Comparison of ENCODE assay signal across 29 cellular contexts in genomic region chr15:70198441-70199123, GRCh38.
DNase-seq lines count a peak whose midpoint lies in the region; ATAC-seq, FAIRE-seq and TF ChIP-seq lines count a peak whose summit lies in the region.
"Had no signal": no experiment of that assay in that cellular context is flagged by ENCODE, and none has a peak within 500 bp of the region (broad histone marks: within the 10 kb centered on the region; RNA-seq: fewer than 3 reads in every experiment).

No MANE protein-coding gene starts in this region.

- POLR2A ChIA-PET in PC-9 (lab: Charles Lee; ENCODE audit: unreplicated experiment): interaction anchor here (0.6 to 0.7 kb wide), 4 partner anchors 57 to 1139 kb away, joined by 3 to 10 read pairs (median 4); no protein-coding TSS in a partner anchor

- H3K4me2 ChIP-seq in PC-9 (peak overlapping the region; percentile 52), trophoblast cell (ENCODE audit: low read length) (no peak overlapping the region)

- DNase-seq in GM18507 (ENCODE audit: extremely low spot score, insufficient read length, low read depth) (no peak), PC-9 (peak in 1 of 2 experiments; percentile 40), trophoblast cell (no peak), GDM1 (lab: John Stamatoyannopoulos, UW) (no peak), nephron progenitor cell (no peak), erythroblast (lab: John Stamatoyannopoulos, UW) (no peak)
- no peak for DNase-seq in stimulated activated CD4-positive, alpha-beta T cell treated with anti-CD3 and anti-CD28 coated beads, Interleukin-4, amount 100 ng/mL, for 1 hour
- DNase-seq: activated CD4-positive, alpha-beta T cell treated with anti-CD3 and anti-CD28 coated beads, Interleukin-2, amount 10 ng/mL, durations not matched to agents 24 days and 14 days; activated naive CD4-positive, alpha-beta T cell treated with anti-CD3 and anti-CD28 coated beads, Interleukin-2, amount 10 ng/mL, durations not matched to agents 7 days and 5 days; activated T-cell treated with anti-CD3 and anti-CD28 coated beads, Interleukin-2, amount 50 U/mL, for 4 hours; CD4-positive, CD25-positive, alpha-beta regulatory T cell; central memory CD4-positive, alpha-beta T cell; dermis blood vessel endothelial cell; heart right ventricle; IMR-90; left lung; natural killer cell; NCI-H1417; NCI-H2107; NCI-H510A; stimulated activated CD4-positive, alpha-beta T cell treated with anti-CD3 and anti-CD28 coated beads, Interleukin-4, amount 100 ng/mL, for 24 hours; stimulated activated naive CD4-positive, alpha-beta T cell; testis had no signal

- H3K79me2 ChIP-seq in PC-9 (ENCODE audit: low read depth) (no peaks in the 10 kb centered on the region), trophoblast cell (ENCODE audit: control insufficient read depth, insufficient read depth, low read length, poor library complexity) (peaks cover 2% of the 10 kb centered on the region)

- peaks cover 21% of the 10 kb centered on the region for H3K27me3 Mint-ChIP-seq in nephron progenitor cell (ENCODE audit: low read depth, poor library complexity)

- peak overlapping the region; percentile 15 for H3K18ac ChIP-seq in trophoblast cell (ENCODE audit: low read length)

- H3K9me3 Mint-ChIP-seq in nephron progenitor cell: no peaks in the 10 kb centered on the region
- H3K9me3 Mint-ChIP-seq: activated CD4-positive, alpha-beta T cell treated with anti-CD3 and anti-CD28 coated beads, Interleukin-2, amount 10 ng/mL, durations not matched to agents 24 days and 14 days; activated naive CD4-positive, alpha-beta T cell treated with anti-CD3 and anti-CD28 coated beads, Interleukin-2, amount 10 ng/mL, durations not matched to agents 7 days and 5 days; activated T-cell treated with anti-CD3 and anti-CD28 coated beads, Interleukin-2, amount 50 U/mL, for 4 hours; natural killer cell; T-helper 2 cell treated with Interferon-gamma antibody and Interleukin-4, amounts not matched to agents 5 μg/mL and 100 μg/mL, for 36 hours had no signal

- H3K4me3 ChIP-seq in PC-9: no peak overlapping the region
- H3K4me3 ChIP-seq in trophoblast cell (ENCODE audit: low read depth, low read length): no peak overlapping the region
- H3K4me3 ChIP-seq: heart right ventricle, left lung, pancreas, right atrium auricular region, testis had no signal

- TF ChIP-seq CTCF in PC-9 (conservative IDR thresholded peaks at IDR 0.05): no peak
- no peak for TF ChIP-seq CTCF in nephron progenitor cell (IDR thresholded peaks at IDR 0.05)

- peaks cover 74% of the 10 kb centered on the region for H3K4me1 Mint-ChIP-seq in nephron progenitor cell
- H3K4me1 Mint-ChIP-seq: activated CD4-positive, alpha-beta T cell treated with anti-CD3 and anti-CD28 coated beads, Interleukin-2, amount 10 ng/mL, durations not matched to agents 24 days and 14 days; activated naive CD4-positive, alpha-beta T cell treated with anti-CD3 and anti-CD28 coated beads, Interleukin-2, amount 10 ng/mL, durations not matched to agents 7 days and 5 days had no signal

- H2BK12ac ChIP-seq in trophoblast cell (ENCODE audit: low read length): peak overlapping the region; percentile 26

- H3K9me3 ChIP-seq in PC-9 (ENCODE audit: insufficient read depth, low read depth) (no peaks in the 10 kb centered on the region), trophoblast cell (ENCODE audit: insufficient read depth, low read depth, low read length) (no peaks in the 10 kb centered on the region)
- H3K9me3 ChIP-seq: heart right ventricle, left lung, pancreas, right atrium auricular region, testis had no signal

- H3K36me3 Mint-ChIP-seq in nephron progenitor cell (ENCODE audit: low read depth): no peaks in the 10 kb centered on the region
- H3K36me3 Mint-ChIP-seq: activated naive CD4-positive, alpha-beta T cell treated with anti-CD3 and anti-CD28 coated beads, Interleukin-2, amount 10 ng/mL, durations not matched to agents 7 days and 5 days; CD4-positive, CD25-positive, alpha-beta regulatory T cell; natural killer cell had no signal

- ATAC-seq in esophagus mucosa: peak; percentile 17
- ATAC-seq: activated T-cell treated with anti-CD3 and anti-CD28 coated beads, Interleukin-2, amount 50 U/mL, for 4 hours; left lung; natural killer cell; pancreas had no signal

- H4K8ac ChIP-seq in trophoblast cell (ENCODE audit: low read depth, low read length): no peak overlapping the region

- BruUV-seq in PC-9 (replicated peaks; lab: Mats Ljungman, UMichigan): no TSS peak

- H3F3A ChIP-seq in PC-9 (ENCODE audit: insufficient read depth, low read depth): peaks cover 35% of the 10 kb centered on the region

- H4K12ac ChIP-seq in trophoblast cell (ENCODE audit: low read depth, low read length): no peak overlapping the region

- FAIRE-seq in GM18507 (lab: Jason Lieb, UNC): peak; percentile 35
- FAIRE-seq: D721Med, pancreas had no signal

- H3K4me1 ChIP-seq in PC-9 (replicated peaks; ENCODE audit: insufficient read depth) (peaks cover 53% of the 10 kb centered on the region), trophoblast cell (ENCODE audit: control insufficient read depth in 1 of 2, insufficient read depth in 2 of 2, low read length in 2 of 2) (peaks cover 50 to 51% of the 10 kb centered on the region in 2 experiments)

- no peak overlapping the region for H3K23ac ChIP-seq in trophoblast cell (ENCODE audit: low read length)

- peak overlapping the region; percentile 16 for H3K14ac ChIP-seq in trophoblast cell (ENCODE audit: low read length)

- intact Hi-C loops in PC-9 (cut with micrococcal nuclease; ENCODE audit: unreplicated experiment): loop anchor here (1.0 to 5.0 kb wide), 6 partner anchors 48 to 621 kb away; no protein-coding TSS in a partner anchor

- H3K9ac ChIP-seq in trophoblast cell (ENCODE audit: low read length): no peak overlapping the region

- no peak overlapping the region for H2BK5ac ChIP-seq in trophoblast cell (ENCODE audit: low read depth, low read length, poor library complexity)

- no peak overlapping the region for H3K27ac Mint-ChIP-seq in nephron progenitor cell
- H3K27ac Mint-ChIP-seq: activated CD4-positive, alpha-beta T cell treated with anti-CD3 and anti-CD28 coated beads, Interleukin-2, amount 10 ng/mL, durations not matched to agents 24 days and 14 days; activated naive CD4-positive, alpha-beta T cell treated with anti-CD3 and anti-CD28 coated beads, Interleukin-2, amount 10 ng/mL, durations not matched to agents 7 days and 5 days; natural killer cell; T-helper 2 cell treated with Interferon-gamma antibody and Interleukin-4, amounts not matched to agents 5 μg/mL and 100 μg/mL, for 36 hours had no signal

- H3K4ac ChIP-seq in trophoblast cell (ENCODE audit: low read depth, low read length): no peak overlapping the region

- peak overlapping the region; percentile 28 for H2BK120ac ChIP-seq in trophoblast cell (ENCODE audit: insufficient read depth, low read length, poor library complexity)

- H2AFZ ChIP-seq in PC-9: no peak overlapping the region
- H2AFZ ChIP-seq in trophoblast cell (ENCODE audit: insufficient read depth, low read length, poor library complexity): no peak overlapping the region

- no peak for TF ChIP-seq POLR2A in erythroblast (IDR thresholded peaks at IDR 0.05; ENCODE audit: low read length)

- CTCF ChIA-PET in PC-9 (lab: Charles Lee): interaction anchor here (0.7 to 0.8 kb wide), 2 partner anchors 165 to 243 kb away, joined by 15 to 25 read pairs; no protein-coding TSS in a partner anchor

- H3K9me2 ChIP-seq in PC-9 (ENCODE audit: insufficient read depth): no peaks in the 10 kb centered on the region

- no peak overlapping the region for H2AK5ac ChIP-seq in trophoblast cell (ENCODE audit: low read length)

- H3K27ac ChIP-seq in PC-9 (peak overlapping the region; percentile 85), trophoblast cell (ENCODE audit: low read depth, low read length) (no peak overlapping the region)
- H3K27ac ChIP-seq: heart right ventricle, left lung, pancreas, right atrium auricular region, testis, VCaP had no signal

- H4K20me1 ChIP-seq in PC-9 (ENCODE audit: insufficient read depth): no peaks in the 10 kb centered on the region

- peaks cover 30% of the 10 kb centered on the region for H3K79me1 ChIP-seq in trophoblast cell (ENCODE audit: low read length)

- H4K91ac ChIP-seq in trophoblast cell (ENCODE audit: low read depth, low read length): peak overlapping the region; percentile 21

- H3K27me3 ChIP-seq in PC-9 (ENCODE audit: insufficient read depth, low read depth) (no peaks in the 10 kb centered on the region), trophoblast cell (ENCODE audit: insufficient read depth, low read length) (no peaks in the 10 kb centered on the region)
- H3K27me3 ChIP-seq: pancreas, right atrium auricular region, testis had no signal

- WGBS in trophoblast cell (ENCODE audit: extremely low coverage, insufficient coverage, insufficient read length): no CpG with 5 or more reads among the region's 6 CpGs

- H3K4me3 Mint-ChIP-seq in nephron progenitor cell: no peak overlapping the region
- H3K4me3 Mint-ChIP-seq: activated CD4-positive, alpha-beta T cell treated with anti-CD3 and anti-CD28 coated beads, Interleukin-2, amount 10 ng/mL, durations not matched to agents 24 days and 14 days; activated naive CD4-positive, alpha-beta T cell treated with anti-CD3 and anti-CD28 coated beads, Interleukin-2, amount 10 ng/mL, durations not matched to agents 7 days and 5 days; activated T-cell treated with anti-CD3 and anti-CD28 coated beads, Interleukin-2, amount 50 U/mL, for 4 hours; natural killer cell; T-helper 2 cell treated with Interferon-gamma antibody and Interleukin-4, amounts not matched to agents 5 μg/mL and 100 μg/mL, for 36 hours had no signal

- no peaks in the 10 kb centered on the region for H3K36me3 ChIP-seq in PC-9 (ENCODE audit: low read depth)
- H3K36me3 ChIP-seq in trophoblast cell (ENCODE audit: control insufficient read depth in 1 of 2, insufficient read depth in 2 of 2, low read length in 2 of 2): no peaks in the 10 kb centered on the region
- H3K36me3 ChIP-seq: heart right ventricle, left lung, pancreas, right atrium auricular region had no signal
